Comparison of ENCODE assay signal across 9 cellular contexts in genomic region chr7:1939434-1940401, GRCh38.
DNase-seq lines count a peak whose midpoint lies in the region; ATAC-seq and TF ChIP-seq lines count a peak whose summit lies in the region.
"Had no signal": no experiment of that assay in that cellular context is flagged by ENCODE, and none has a peak within 500 bp of the region (broad histone marks: within the 10 kb centered on the region; RNA-seq: fewer than 3 reads in every experiment).

No MANE protein-coding gene starts in this region.

- H3K4me1 Mint-ChIP-seq in CD4-positive, alpha-beta memory T cell: peaks cover 33 to 78% (median 53%) of the 10 kb centered on the region in 4 donors

- TF ChIP-seq CTCF in psoas muscle (IDR thresholded peaks at IDR 0.05): no peak
- TF ChIP-seq CTCF in sigmoid colon (IDR thresholded peaks at IDR 0.05): no peak

- intact Hi-C loops in CD4-positive, alpha-beta memory T cell (cut with micrococcal nuclease): loop anchor here (1.0 to 5.0 kb wide), 4 partner anchors 13 to 293 kb away; partner anchors contain the start of gene MAD1L1
- intact Hi-C loops in psoas muscle (cut with DNase I): no loop called here
- intact Hi-C loops in sigmoid colon (cut with DNase I): no loop called here

- H3K9me3 ChIP-seq in CD4-positive, alpha-beta memory T cell (ENCODE audit: control insufficient read depth in 1 of 2, low read length in 2 of 2): no peaks in the 10 kb centered on the region
- H3K9me3 ChIP-seq in psoas muscle (no peaks in the 10 kb centered on the region), sigmoid colon (no peaks in the 10 kb centered on the region)
- H3K9me3 ChIP-seq: ovary had no signal

- 70 to 84% (median 81%) methylated on average over 27 to 28 of the region's 28 CpGs for WGBS in psoas muscle, 3 donors
- 51 to 84% methylated on average over 28 of the region's 28 CpGs for WGBS in sigmoid colon, 2 donors

- CTCF ChIA-PET in CD4-positive, alpha-beta memory T cell (lab: Charles Lee; ENCODE audit: partially characterized antibody): interaction anchor here (1.0 to 2.3 kb wide), 2 partner anchors 12 to 18 kb away, joined by 3 to 14 read pairs; no protein-coding TSS in a partner anchor

- peak overlapping the region; percentile 92 to 98 (median 96) for H3K4me3 Mint-ChIP-seq in CD4-positive, alpha-beta memory T cell

- peaks cover 11 to 25% of the 10 kb centered on the region in 2 donors for H3K36me3 Mint-ChIP-seq in CD4-positive, alpha-beta memory T cell

- ATAC-seq in GM21367 (IDR thresholded peaks at IDR 0.05; ENCODE audit: unreplicated experiment): peak; percentile 18
- ATAC-seq in psoas muscle: no peak

- no peaks in the 10 kb centered on the region for H3K27me3 ChIP-seq in CD4-positive, alpha-beta memory T cell (ENCODE audit: insufficient read depth, low read length)
- no peaks in the 10 kb centered on the region for H3K27me3 ChIP-seq in psoas muscle (ENCODE audit: insufficient read depth in 3 of 3, low read length in 2 of 3)
- H3K27me3 ChIP-seq in sigmoid colon: no peaks in the 10 kb centered on the region
- H3K27me3 ChIP-seq: ovary had no signal

- no peak for TF ChIP-seq EP300 in sigmoid colon (IDR thresholded peaks at IDR 0.05)

- peaks cover 0 to 7% (median 0%) of the 10 kb centered on the region in 8 donors for H3K9me3 Mint-ChIP-seq in CD4-positive, alpha-beta memory T cell

- no peaks in the 10 kb centered on the region for H3K27me3 Mint-ChIP-seq in CD4-positive, alpha-beta memory T cell

- peak overlapping the region; percentile 79 to 97 for H3K4me3 ChIP-seq in CD4-positive, alpha-beta memory T cell (ENCODE audit: low read length in 2 of 2)
- H3K4me3 ChIP-seq in psoas muscle (no peak overlapping the region), sigmoid colon (no peak overlapping the region)
- H3K4me3 ChIP-seq: ovary had no signal

- peak in 2 of 5 donors; percentile 45 to 48 for DNase-seq in CD4-positive, alpha-beta memory T cell
- DNase-seq in HT1080 (ENCODE audit: low read depth): peak; percentile 29
- peak; percentile 34 for DNase-seq in activated naive CD4-positive, alpha-beta T cell treated with anti-CD3 and anti-CD28 coated beads, Interleukin-2, amount 50 U/mL, for 16 hours
- DNase-seq in psoas muscle: peak; percentile 9 to 50
- no peak for DNase-seq in sigmoid colon
- no peak for DNase-seq in ureter (ENCODE audit: low spot score)
- no peak for DNase-seq in H4 (ENCODE audit: low spot score)

- POLR2A ChIA-PET in CD4-positive, alpha-beta memory T cell (lab: Charles Lee; ENCODE audit: partially characterized antibody): interaction anchor here (0.7 to 3.6 kb wide), 11 partner anchors 11 to 315 kb away, joined by 3 to 102 read pairs (median 7); partner anchors contain the start of genes MRM2 and NUDT1

- H3K36me3 ChIP-seq in CD4-positive, alpha-beta memory T cell (ENCODE audit: insufficient read depth, low read length): peaks cover 22% of the 10 kb centered on the region
- H3K36me3 ChIP-seq in psoas muscle (ENCODE audit: insufficient read depth in 1 of 2, low read depth in 1 of 2): no peaks in the 10 kb centered on the region
- H3K36me3 ChIP-seq in sigmoid colon: no peaks in the 10 kb centered on the region
- H3K36me3 ChIP-seq: ovary had no signal

- peak overlapping the region; percentile 93 for H3K27ac ChIP-seq in CD4-positive, alpha-beta memory T cell (ENCODE audit: low read depth, low read length)
- H3K27ac ChIP-seq in psoas muscle (no peak overlapping the region), sigmoid colon (no peak overlapping the region)
- H3K27ac ChIP-seq: ovary had no signal

- TF ChIP-seq POLR2A in sigmoid colon (IDR thresholded peaks at IDR 0.05): no peak

- peaks cover 77% of the 10 kb centered on the region for H3K4me1 ChIP-seq in CD4-positive, alpha-beta memory T cell (ENCODE audit: insufficient read depth, low read length)
- no peaks in the 10 kb centered on the region for H3K4me1 ChIP-seq in psoas muscle
- H3K4me1 ChIP-seq in sigmoid colon: no peaks in the 10 kb centered on the region

- H3K27ac Mint-ChIP-seq in CD4-positive, alpha-beta memory T cell: peak overlapping the region; percentile 97 to 99 (median 99)

Comparison
In these comparisons a context has a peak if more than half of its experiments do, and no peak if none do; other contexts are left out.
1. DNase-seq: peak in HT1080 (single experiment), activated naive CD4-positive, alpha-beta T cell treated with anti-CD3 and anti-CD28 coated beads, Interleukin-2, amount 50 U/mL, for 16 hours (single experiment) and psoas muscle (2 of 2); none in sigmoid colon (single experiment), ureter (single experiment) and H4 (single experiment).
2. H3K4me3 ChIP-seq: peak in CD4-positive, alpha-beta memory T cell (2 of 2); none in psoas muscle (single experiment) and sigmoid colon (0 of 4).